ENCODE assay signal across 8 cellular contexts in the genomic region with DNA sequence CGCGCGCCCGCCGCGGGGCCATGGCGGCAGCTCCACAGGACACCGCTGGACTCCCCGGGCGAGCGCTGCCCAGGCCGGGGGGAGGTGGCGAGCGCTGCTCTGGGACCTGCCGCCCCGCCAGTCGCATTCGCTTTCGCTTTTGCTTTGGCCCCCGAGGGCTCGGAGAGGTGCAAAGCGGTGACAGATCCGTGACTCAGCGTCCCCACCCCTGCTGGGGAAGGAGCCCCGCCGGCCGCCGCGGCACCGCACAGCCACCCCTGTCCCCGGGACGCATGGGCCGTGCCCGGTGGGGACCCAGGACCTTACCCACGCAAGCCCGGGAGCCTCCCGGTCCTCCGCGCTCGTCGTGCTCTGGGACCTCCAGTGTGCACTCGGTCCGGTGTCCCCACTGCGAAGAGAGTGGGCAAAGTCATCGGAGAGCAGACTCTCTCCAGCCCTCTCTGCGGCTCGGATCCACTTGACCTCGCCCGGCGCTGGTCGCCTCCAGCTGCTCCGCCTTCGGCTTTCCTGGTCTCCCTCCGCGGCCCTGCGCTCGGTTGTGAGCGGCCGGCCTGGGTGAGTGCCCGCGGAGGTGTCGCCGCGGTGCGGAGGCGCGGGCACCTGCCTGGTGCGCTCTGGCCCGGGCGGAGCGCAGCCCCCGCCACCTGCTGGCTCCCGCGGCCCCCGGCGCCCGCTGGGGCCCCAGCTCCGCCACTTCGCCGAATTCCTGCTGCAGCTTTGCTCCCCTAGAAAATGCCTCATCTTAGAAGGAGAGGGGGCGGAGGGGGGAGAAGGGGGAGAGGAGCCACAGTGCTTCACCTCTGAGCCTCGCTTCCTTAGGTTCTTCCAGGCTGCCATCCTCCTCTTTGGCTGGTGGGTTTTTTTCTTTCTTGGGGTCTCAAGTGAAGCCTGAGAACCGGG. TPM values are rescaled to one million over a fixed set of nuclear protein-coding genes. Genes with fewer than 3 reads are reported as not detected.
DNase-seq lines count a peak whose midpoint lies in the region; ATAC-seq and TF ChIP-seq lines count a peak whose summit lies in the region.

A gene with protein sequence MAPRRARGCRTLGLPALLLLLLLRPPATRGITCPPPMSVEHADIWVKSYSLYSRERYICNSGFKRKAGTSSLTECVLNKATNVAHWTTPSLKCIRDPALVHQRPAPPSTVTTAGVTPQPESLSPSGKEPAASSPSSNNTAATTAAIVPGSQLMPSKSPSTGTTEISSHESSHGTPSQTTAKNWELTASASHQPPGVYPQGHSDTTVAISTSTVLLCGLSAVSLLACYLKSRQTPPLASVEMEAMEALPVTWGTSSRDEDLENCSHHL (minus strand): TSS at position 73 of the 900 bp plus-strand sequence. CDS start 51 bp downstream, at position 22.

- H3K27ac ChIP-seq in dorsolateral prefrontal cortex: peak within 1 kb of the TSS in 56 of 59 donors; percentile 23 to 90 (median 78)

- DNase-seq in NCI-H146 treated with DMSO at 0.1 percent for 48 hours (lab: John Stamatoyannopoulos, UW; ENCODE audit: unreplicated experiment) (peak; percentile 49), dorsolateral prefrontal cortex (peak in 5 of 10 donors; percentile 34 to 68 (median 50)), lung microvascular endothelial cell (ENCODE audit: low read depth in 2 of 2) (peak; percentile 89 to 92), COLO829 (ENCODE audit: low spot score) (no peak)
- peak; percentile 75 to 84 for DNase-seq in activated CD4-positive, alpha-beta T cell treated with anti-CD3 and anti-CD28 coated beads, Interleukin-2, amount 50 U/mL, for 24 hours (ENCODE audit: low read depth in 1 of 2, low spot score in 1 of 2)
- DNase-seq in stimulated activated CD8-positive, alpha-beta memory T cell treated with anti-CD3 and anti-CD28 coated beads, Interleukin-12 subunit alpha, Interleukin-12 subunit beta, amount 100 ng/mL, for 24 hours (ENCODE audit: extremely low read depth): peak; percentile 85

- H3K4me3 ChIP-seq in dorsolateral prefrontal cortex: peak within 1 kb of the TSS; percentile 57 to 95 (median 85)

- intact Hi-C loops in dorsolateral prefrontal cortex (cut with DNase I): no loop called here

- H3K27me3 ChIP-seq in dorsolateral prefrontal cortex: no peaks in the 10 kb centered on the region

- peak; percentile 66 for ATAC-seq in GM18502 (IDR thresholded peaks at IDR 0.05; ENCODE audit: poor library complexity, unreplicated experiment)
- ATAC-seq in HG02588 (IDR thresholded peaks at IDR 0.05; ENCODE audit: unreplicated experiment): peak; percentile 58

- peak in 7 of 56 donors; percentile 3 to 30 (median 9) for TF ChIP-seq CTCF in dorsolateral prefrontal cortex (IDR thresholded peaks at IDR 0.05 in 54 of 56, conservative IDR thresholded peaks at IDR 0.05 in 2 of 56; ENCODE audit: low read depth in 1 of 56, partially characterized antibody in 56 of 56)

RNA-seq across cellular contexts. Expression of the gene that starts here (rescaled TPM):
- total RNA-seq in dorsolateral prefrontal cortex (1 to 10 TPM; 1.1 to 8.5 (median 3.6) TPM), lung microvascular endothelial cell (8.5 and 12.3 TPM in 2 replicates)
